2 cellular contexts compared by ENCODE assay signal in the genomic region with DNA sequence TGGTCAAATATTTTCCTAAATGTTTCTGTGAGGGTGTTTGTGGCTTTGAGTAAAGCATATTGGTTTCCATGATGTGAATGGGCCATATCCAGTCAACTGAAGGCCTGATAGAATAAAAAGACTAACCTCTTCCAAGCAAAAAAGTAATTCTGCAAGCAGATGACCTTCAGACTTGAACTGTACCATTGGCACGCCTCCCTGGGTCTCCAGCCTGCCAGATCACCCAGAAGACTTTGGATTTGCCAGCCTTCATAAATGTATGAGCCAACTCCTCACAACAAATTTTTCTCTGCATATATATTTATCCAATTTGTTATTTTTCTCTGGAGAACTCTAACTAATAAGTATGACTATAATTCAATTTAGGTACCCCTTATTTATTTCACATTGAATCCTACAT.
TF ChIP-seq lines count a peak whose summit lies in the region.

No MANE protein-coding gene starts in this region.

TF ChIP-seq in liver, 16 proteins besides CTCF, POLR2A, EP300 and RAD21:
- TF ChIP-seq, protein P1, sequence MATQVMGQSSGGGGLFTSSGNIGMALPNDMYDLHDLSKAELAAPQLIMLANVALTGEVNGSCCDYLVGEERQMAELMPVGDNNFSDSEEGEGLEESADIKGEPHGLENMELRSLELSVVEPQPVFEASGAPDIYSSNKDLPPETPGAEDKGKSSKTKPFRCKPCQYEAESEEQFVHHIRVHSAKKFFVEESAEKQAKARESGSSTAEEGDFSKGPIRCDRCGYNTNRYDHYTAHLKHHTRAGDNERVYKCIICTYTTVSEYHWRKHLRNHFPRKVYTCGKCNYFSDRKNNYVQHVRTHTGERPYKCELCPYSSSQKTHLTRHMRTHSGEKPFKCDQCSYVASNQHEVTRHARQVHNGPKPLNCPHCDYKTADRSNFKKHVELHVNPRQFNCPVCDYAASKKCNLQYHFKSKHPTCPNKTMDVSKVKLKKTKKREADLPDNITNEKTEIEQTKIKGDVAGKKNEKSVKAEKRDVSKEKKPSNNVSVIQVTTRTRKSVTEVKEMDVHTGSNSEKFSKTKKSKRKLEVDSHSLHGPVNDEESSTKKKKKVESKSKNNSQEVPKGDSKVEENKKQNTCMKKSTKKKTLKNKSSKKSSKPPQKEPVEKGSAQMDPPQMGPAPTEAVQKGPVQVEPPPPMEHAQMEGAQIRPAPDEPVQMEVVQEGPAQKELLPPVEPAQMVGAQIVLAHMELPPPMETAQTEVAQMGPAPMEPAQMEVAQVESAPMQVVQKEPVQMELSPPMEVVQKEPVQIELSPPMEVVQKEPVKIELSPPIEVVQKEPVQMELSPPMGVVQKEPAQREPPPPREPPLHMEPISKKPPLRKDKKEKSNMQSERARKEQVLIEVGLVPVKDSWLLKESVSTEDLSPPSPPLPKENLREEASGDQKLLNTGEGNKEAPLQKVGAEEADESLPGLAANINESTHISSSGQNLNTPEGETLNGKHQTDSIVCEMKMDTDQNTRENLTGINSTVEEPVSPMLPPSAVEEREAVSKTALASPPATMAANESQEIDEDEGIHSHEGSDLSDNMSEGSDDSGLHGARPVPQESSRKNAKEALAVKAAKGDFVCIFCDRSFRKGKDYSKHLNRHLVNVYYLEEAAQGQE (IDR thresholded peaks at IDR 0.05), result no peak
- TF ChIP-seq EGR1 (IDR thresholded peaks at IDR 0.05; ENCODE audit: low read depth in 2 of 2) (no peak), SP1 (IDR thresholded peaks at IDR 0.05) (no peak), HNF4A (conservative IDR thresholded peaks at IDR 0.05) (peak; percentile 48 to 49)

TF ChIP-seq in HepG2, 621 proteins besides CTCF, POLR2A, EP300 and RAD21 (continued from another document):
- TF ChIP-seq ZSCAN12 (CRISPR knock-in tag; IDR thresholded peaks at IDR 0.05), result no peak
